ENCODE assay signal across 15 cellular contexts in genomic region chr6:25360611-25361010, GRCh38.
A peak's percentile ranks its signal among the peaks of the same experiment; 100 is the strongest.
DNase-seq lines count a peak whose midpoint lies in the region; ATAC-seq and TF ChIP-seq lines count a peak whose summit lies in the region.
"Had no signal": no experiment of that assay in that cellular context is flagged by ENCODE, and none has a peak within 500 bp of the region (broad histone marks: within the 10 kb centered on the region; RNA-seq: fewer than 3 reads in every experiment).

No MANE protein-coding gene starts in this region.

- no peak overlapping the region for H3K4me3 ChIP-seq in OCI-LY7 (ENCODE audit: low read depth, low read length, poor library complexity, severe bottlenecking)
- no peak overlapping the region for H3K4me3 ChIP-seq in choroid plexus epithelial cell (ENCODE audit: low read depth, low read length)

- no TSS peak for BruUV-seq in OCI-LY7 (replicated peaks; lab: Mats Ljungman, UMichigan)

- no peak overlapping the region for H2AFZ ChIP-seq in OCI-LY7 (ENCODE audit: low read length)

- peak overlapping the region; percentile 46 for H3K4me2 ChIP-seq in OCI-LY7 (ENCODE audit: low read length)

- POLR2A ChIA-PET in OCI-LY7 (lab: Charles Lee), result interaction anchor here (0.6 to 3.4 kb wide), 3 partner anchors 7 to 81 kb away, joined by 3 to 26 read pairs (median 5); partner anchors contain the start of gene CARMIL1

- peaks cover 72% of the 10 kb centered on the region for H3K4me1 ChIP-seq in OCI-LY7 (ENCODE audit: insufficient read depth, low read length, poor library complexity, severe bottlenecking)

- peaks cover 91% of the 10 kb centered on the region for H3K79me2 ChIP-seq in OCI-LY7 (ENCODE audit: insufficient read depth, low read depth, low read length)

- CTCF ChIA-PET in OCI-LY7 (lab: Charles Lee; ENCODE audit: unreplicated experiment), result no interaction called here

- TF ChIP-seq CTCF in OCI-LY7 (conservative IDR thresholded peaks at IDR 0.05; ENCODE audit: low read length) (no peak), choroid plexus epithelial cell (conservative IDR thresholded peaks at IDR 0.05; ENCODE audit: low read depth, low read length) (no peak), omental fat pad (IDR thresholded peaks at IDR 0.05) (no peak)

- intact Hi-C loops in OCI-LY7 (cut with micrococcal nuclease; ENCODE audit: unreplicated experiment), result no loop called here

- no peaks in the 10 kb centered on the region for H3K9me2 ChIP-seq in OCI-LY7 (ENCODE audit: insufficient read depth, low read length)

- H3K36me3 ChIP-seq in OCI-LY7 (ENCODE audit: insufficient read depth, low read length), result no peaks in the 10 kb centered on the region

- ATAC-seq in omental fat pad (ENCODE audit: low FRiP score) (peak; percentile 61), HG02970 (IDR thresholded peaks at IDR 0.05; ENCODE audit: low FRiP score, unreplicated experiment) (no peak), HG02571 (IDR thresholded peaks at IDR 0.05; ENCODE audit: unreplicated experiment) (no peak)

- no peaks in the 10 kb centered on the region for H4K20me1 ChIP-seq in OCI-LY7 (ENCODE audit: insufficient read depth, low read length)

- H3K9me3 ChIP-seq in OCI-LY7 (ENCODE audit: low read length), result no peaks in the 10 kb centered on the region

- no peak overlapping the region for H3K27ac ChIP-seq in OCI-LY7 (ENCODE audit: low read depth, low read length, poor library complexity, severe bottlenecking)

- peak; percentile 15 for DNase-seq in Daoy (ENCODE audit: low read depth)
- DNase-seq in OCI-LY7 (ENCODE audit: low spot score), result no peak
- DNase-seq in choroid plexus epithelial cell (ENCODE audit: low read depth), result peak; percentile 37
- no peak for DNase-seq in omental fat pad (ENCODE audit: low spot score)
- DNase-seq in SKM-1 treated with dmso at 0.1 percent for 144 hours (lab: John Stamatoyannopoulos, UW; ENCODE audit: unreplicated experiment), result no peak
- DNase-seq in superior temporal gyrus (ENCODE audit: extremely low spot score), result no peak
- DNase-seq: activated CD4-positive, CD25-positive, alpha-beta regulatory T cell treated with anti-CD3 and anti-CD28 coated beads, Interleukin-2, amount 50 U/mL, for 72 hours; amygdala; H9; left cardiac atrium; naive B cell; retina; stimulated activated CD4-positive, alpha-beta T cell treated with anti-CD3 and anti-CD28 coated beads, Interleukin-2, amount 100 ng/mL, for 48 hours had no signal

Comparison
In these comparisons a context has a peak if more than half of its experiments do, and no peak if none do; other contexts are left out.
1. DNase-seq: peak in Daoy (single experiment) and choroid plexus epithelial cell (single experiment); none in OCI-LY7 (single experiment), omental fat pad (single experiment), SKM-1 treated with dmso at 0.1 percent for 144 hours (single experiment) and superior temporal gyrus (single experiment).